In the genomic region with DNA sequence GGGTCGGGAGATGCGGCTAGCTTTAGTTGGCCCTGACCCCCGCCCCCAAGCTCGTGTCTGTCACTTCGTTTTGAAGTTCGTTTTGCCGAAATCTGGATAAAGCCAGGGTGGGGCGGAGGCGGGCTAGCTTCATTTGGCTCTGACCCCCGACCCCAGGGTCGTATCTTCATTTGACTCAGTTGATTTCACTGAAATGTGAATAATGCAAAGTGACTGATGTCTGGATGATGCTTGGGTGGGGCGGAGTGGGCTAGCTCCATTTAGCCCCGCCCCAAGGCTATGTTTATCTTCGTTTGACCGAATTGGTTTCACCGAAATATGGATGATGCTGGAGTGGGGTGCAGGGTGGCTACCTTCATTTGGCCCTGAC, we compare ENCODE assay signal across 8 cellular contexts. TPM values are rescaled to one million over a fixed set of nuclear protein-coding genes. Genes with fewer than 3 reads are reported as not detected.
DNase-seq lines count a peak whose midpoint lies in the region; ATAC-seq and TF ChIP-seq lines count a peak whose summit lies in the region.

No MANE protein-coding gene starts in this region.

- peaks cover 2% of the 10 kb centered on the region for H3K9me3 Mint-ChIP-seq in Caco-2 (ENCODE audit: unreplicated experiment)
- H3K9me3 Mint-ChIP-seq in activated naive CD4-positive, alpha-beta T cell treated with anti-CD3 and anti-CD28 coated beads, Interleukin-2, amount 50 U/mL, for 72 hours = no peaks in the 10 kb centered on the region

- 0 out of 2 replicates have a peak, but pooled peaks cover 8% of the 10 kb centered on the region for H3K36me3 ChIP-seq in Caco-2 (ENCODE audit: control insufficient read depth, insufficient read depth, low read length)
- peaks cover 47% of the 10 kb centered on the region for H3K36me3 ChIP-seq in NT2/D1 (ENCODE audit: insufficient read depth, insufficient read length, low read length)

- H3K36me3 Mint-ChIP-seq in Caco-2 (ENCODE audit: insufficient read depth, unreplicated experiment) = peaks cover 61% of the 10 kb centered on the region
- peaks cover 27 to 34% of the 10 kb centered on the region in 2 donors for H3K36me3 Mint-ChIP-seq in activated naive CD4-positive, alpha-beta T cell treated with anti-CD3 and anti-CD28 coated beads, Interleukin-2, amount 50 U/mL, for 72 hours

- peak overlapping the region; percentile 87 to 99 (median 95) for H3K27ac ChIP-seq in skin epidermis

- peak overlapping the region; percentile 93 for H3K27ac Mint-ChIP-seq in Caco-2 (ENCODE audit: unreplicated experiment)
- H3K27ac Mint-ChIP-seq in activated naive CD4-positive, alpha-beta T cell treated with anti-CD3 and anti-CD28 coated beads, Interleukin-2, amount 50 U/mL, for 72 hours = peak overlapping the region; percentile 98 to 100

- ATAC-seq in GM21825 (IDR thresholded peaks at IDR 0.05; ENCODE audit: unreplicated experiment) (peak; percentile 25), GM18858 (IDR thresholded peaks at IDR 0.05; ENCODE audit: unreplicated experiment) (no peak), GM19328 (IDR thresholded peaks at IDR 0.05; ENCODE audit: unreplicated experiment) (no peak)
- ATAC-seq in activated naive CD4-positive, alpha-beta T cell treated with anti-CD3 and anti-CD28 coated beads, Interleukin-2, amount 50 U/mL, for 72 hours = peak; percentile 39 to 46

- peak overlapping the region; percentile 87 for H3K4me3 Mint-ChIP-seq in Caco-2 (ENCODE audit: unreplicated experiment)

- intact Hi-C loops in Caco-2 (cut with micrococcal nuclease; ENCODE audit: unreplicated experiment) = loop anchor here (5.0 kb wide), 1 partner anchor 310 kb away; a partner anchor contains a TSS

- POLR2A ChIA-PET in Caco-2 (lab: Charles Lee) = interaction anchor here (0.7 kb wide), 1 partner anchor 370 kb away, joined by 4 read pairs; no protein-coding TSS in a partner anchor

- H3K27me3 Mint-ChIP-seq in Caco-2 (ENCODE audit: insufficient read depth, unreplicated experiment) = no peaks in the 10 kb centered on the region

- CTCF ChIA-PET in Caco-2 (lab: Charles Lee) = interaction anchor here (0.6 kb wide), 1 partner anchor 369 kb away, joined by 7 read pairs; a partner anchor contains a TSS

- H3K4me1 ChIP-seq in Caco-2 (peaks cover 10% of the 10 kb centered on the region), NT2/D1 (ENCODE audit: insufficient read depth, insufficient read length) (peaks cover 3% of the 10 kb centered on the region)

- DNase-seq in Caco-2 (peak in 1 of 2 experiments; percentile 49), NT2/D1 (ENCODE audit: low read depth, low spot score) (no peak), hepatic stellate cell (ENCODE audit: low spot score) (peak; percentile 44)
- peak in 1 of 2 donors; percentile 49 for DNase-seq in activated naive CD4-positive, alpha-beta T cell treated with anti-CD3 and anti-CD28 coated beads, Interleukin-2, amount 50 U/mL, for 72 hours (ENCODE audit: low spot score in 2 of 2)

- TF ChIP-seq CTCF in Caco-2 (IDR thresholded peaks at IDR 0.05; ENCODE audit: insufficient read depth in 1 of 2, low read depth in 1 of 2, low read length in 1 of 2, severe bottlenecking in 1 of 2, unreplicated experiment in 1 of 2) = no peak

- H3K9me3 ChIP-seq in Caco-2 = no peaks in the 10 kb centered on the region
- H3K9me3 ChIP-seq in NT2/D1 (ENCODE audit: insufficient read depth, low read length) = 0 out of 2 replicates have a peak, but pooled peaks cover 2% of the 10 kb centered on the region

- H3K9ac ChIP-seq in NT2/D1 (ENCODE audit: insufficient read length, low read depth) = peak overlapping the region; percentile 99

- BruUV-seq in Caco-2 (replicated peaks; lab: Mats Ljungman, UMichigan) = no TSS peak

- no peaks in the 10 kb centered on the region for H3K27me3 ChIP-seq in Caco-2 (replicated peaks; ENCODE audit: control insufficient read depth, insufficient read depth, low read length)
- H3K27me3 ChIP-seq in NT2/D1 (ENCODE audit: insufficient read depth, insufficient read length) = no peaks in the 10 kb centered on the region

- peaks cover 10% of the 10 kb centered on the region for H3K4me1 Mint-ChIP-seq in Caco-2 (ENCODE audit: low read depth, unreplicated experiment)

- H3K4me3 ChIP-seq in Caco-2 (ENCODE audit: low read depth, low read length) (peak overlapping the region; percentile 86), NT2/D1 (ENCODE audit: insufficient read length, low read depth) (peak overlapping the region; percentile 99), skin epidermis (peak overlapping the region; percentile 64 to 99 (median 81))

RNA-seq across cellular contexts. Expression of a gene that starts 0.7 kb away (rescaled TPM):
- total RNA-seq in Caco-2 (2022) = 182 and 191 TPM in 2 replicates
- total RNA-seq in activated naive CD4-positive, alpha-beta T cell treated with anti-CD3 and anti-CD28 coated beads, Interleukin-2, amount 50 U/mL, for 72 hours = 100 to 1,000 TPM; 102 to 144 TPM

Comparison
In these comparisons a context has a peak if more than half of its experiments do, and no peak if none do; other contexts are left out.
1. ATAC-seq: peak in GM21825 (single experiment) and activated naive CD4-positive, alpha-beta T cell treated with anti-CD3 and anti-CD28 coated beads, Interleukin-2, amount 50 U/mL, for 72 hours (2 of 2); none in GM18858 (single experiment) and GM19328 (single experiment).
2. Peak in every context shown above with its lines, with median percentiles within 50 percentile points of each other: H3K4me3 ChIP-seq.